ENCODE assay signal across 9 cellular contexts in genomic region chr9:91071185-91071990, GRCh38.
DNase-seq lines count a peak whose midpoint lies in the region; ATAC-seq and TF ChIP-seq lines count a peak whose summit lies in the region.
"Had no signal": no experiment of that assay in that cellular context is flagged by ENCODE, and none has a peak within 500 bp of the region (broad histone marks: within the 10 kb centered on the region; RNA-seq: fewer than 3 reads in every experiment).

No MANE protein-coding gene starts in this region.

- peaks cover 0 to 10% of the 10 kb centered on the region in 2 donors for H3K4me1 ChIP-seq in uterus

- intact Hi-C loops in natural killer cell (cut with micrococcal nuclease) (no loop called here), uterus (cut with DNase I; ENCODE audit: low total_unique reads) (no loop called here)

- TF ChIP-seq POLR2A in uterus (IDR thresholded peaks at IDR 0.05): no peak

- no peaks in the 10 kb centered on the region for H3K36me3 ChIP-seq in uterus

- peak overlapping the region; percentile 76 for H3K4me3 Mint-ChIP-seq in natural killer cell treated with Interleukin-12 subunit alpha and Interleukin-12 subunit beta and Interleukin-15 and Interleukin-18, amount 100 ng/mL, for 72 hours
- H3K4me3 Mint-ChIP-seq in natural killer cell: no peak overlapping the region
- H3K4me3 Mint-ChIP-seq in activated naive CD4-positive, alpha-beta T cell treated with anti-CD3 and anti-CD28 coated beads, Interleukin-2, amount 10 ng/mL, durations not matched to agents 7 days and 5 days: no peak overlapping the region

- peak; percentile 76 for DNase-seq in natural killer cell treated with Interleukin-12 subunit alpha and Interleukin-12 subunit beta and Interleukin-15 and Interleukin-18, amount 100 ng/mL, for 72 hours (ENCODE audit: low spot score)
- DNase-seq in natural killer cell (no peak), left kidney (ENCODE audit: low read depth, low spot score) (peak; percentile 48), uterus (no peak), NCI-H1436 treated with DMSO at 0.1 percent for 48 hours (lab: John Stamatoyannopoulos, UW) (no peak), dedifferentiated amniotic fluid mesenchymal stem cell (ENCODE audit: extremely low spot score) (no peak), NCI-H748 treated with DMSO at 0.1 percent for 48 hours (lab: John Stamatoyannopoulos, UW) (no peak)
- peak; percentile 54 for DNase-seq in activated naive CD4-positive, alpha-beta T cell treated with anti-CD3 and anti-CD28 coated beads, Interleukin-2, amount 10 ng/mL, durations not matched to agents 7 days and 5 days
- DNase-seq: DMS79 treated with DMSO at 0.1 percent for 48 hours had no signal

- peak overlapping the region; percentile 70 to 88 for H3K27ac ChIP-seq in uterus

- no peaks in the 10 kb centered on the region for H3K9me3 Mint-ChIP-seq in natural killer cell treated with Interleukin-12 subunit alpha and Interleukin-12 subunit beta and Interleukin-15 and Interleukin-18, amount 100 ng/mL, for 72 hours
- no peaks in the 10 kb centered on the region for H3K9me3 Mint-ChIP-seq in natural killer cell
- H3K9me3 Mint-ChIP-seq in activated naive CD4-positive, alpha-beta T cell treated with anti-CD3 and anti-CD28 coated beads, Interleukin-2, amount 10 ng/mL, durations not matched to agents 7 days and 5 days: no peaks in the 10 kb centered on the region

- H3K27me3 ChIP-seq in uterus: no peaks in the 10 kb centered on the region

- TF ChIP-seq CTCF in natural killer cell (IDR thresholded peaks at IDR 0.05) (no peak), uterus (IDR thresholded peaks at IDR 0.05) (no peak)

- no peaks in the 10 kb centered on the region for H3K27me3 Mint-ChIP-seq in natural killer cell treated with Interleukin-12 subunit alpha and Interleukin-12 subunit beta and Interleukin-15 and Interleukin-18, amount 100 ng/mL, for 72 hours
- peaks cover 0 to 3% of the 10 kb centered on the region in 2 donors for H3K27me3 Mint-ChIP-seq in natural killer cell (ENCODE audit: low read depth in 2 of 2)
- peaks cover 49% of the 10 kb centered on the region for H3K27me3 Mint-ChIP-seq in activated naive CD4-positive, alpha-beta T cell treated with anti-CD3 and anti-CD28 coated beads, Interleukin-2, amount 10 ng/mL, durations not matched to agents 7 days and 5 days

- H3K27ac Mint-ChIP-seq in natural killer cell treated with Interleukin-12 subunit alpha and Interleukin-12 subunit beta and Interleukin-15 and Interleukin-18, amount 100 ng/mL, for 72 hours: peak overlapping the region; percentile 77 to 85
- H3K27ac Mint-ChIP-seq in natural killer cell: no peak overlapping the region
- peak overlapping the region; percentile 4 for H3K27ac Mint-ChIP-seq in activated naive CD4-positive, alpha-beta T cell treated with anti-CD3 and anti-CD28 coated beads, Interleukin-2, amount 10 ng/mL, durations not matched to agents 7 days and 5 days

- no peaks in the 10 kb centered on the region for H3K9me3 ChIP-seq in uterus

- ATAC-seq in natural killer cell treated with Interleukin-12 subunit alpha and Interleukin-12 subunit beta and Interleukin-15 and Interleukin-18, amount 100 ng/mL, for 72 hours: peak; percentile 94 to 97
- ATAC-seq in natural killer cell: no peak

- H3K36me3 Mint-ChIP-seq in natural killer cell treated with Interleukin-12 subunit alpha and Interleukin-12 subunit beta and Interleukin-15 and Interleukin-18, amount 100 ng/mL, for 72 hours: no peaks in the 10 kb centered on the region
- no peaks in the 10 kb centered on the region for H3K36me3 Mint-ChIP-seq in natural killer cell
- peaks cover 6% of the 10 kb centered on the region for H3K36me3 Mint-ChIP-seq in activated naive CD4-positive, alpha-beta T cell treated with anti-CD3 and anti-CD28 coated beads, Interleukin-2, amount 10 ng/mL, durations not matched to agents 7 days and 5 days

- CTCF ChIA-PET in activated naive CD4-positive, alpha-beta T cell treated with anti-CD3 and anti-CD28 coated beads, Interleukin-2, amount 10 ng/mL, durations not matched to agents 7 days and 5 days (lab: Charles Lee): interaction anchor here (0.8 to 1.9 kb wide), 3 partner anchors 18 to 35 kb away, joined by 3 to 8 read pairs (median 3); no protein-coding TSS in a partner anchor

- peaks cover 10 to 16% of the 10 kb centered on the region in 2 donors for H3K4me1 Mint-ChIP-seq in natural killer cell treated with Interleukin-12 subunit alpha and Interleukin-12 subunit beta and Interleukin-15 and Interleukin-18, amount 100 ng/mL, for 72 hours (ENCODE audit: low read depth in 2 of 2)
- peaks cover 0 to 7% of the 10 kb centered on the region in 2 donors for H3K4me1 Mint-ChIP-seq in natural killer cell
- peaks cover 8% of the 10 kb centered on the region for H3K4me1 Mint-ChIP-seq in activated naive CD4-positive, alpha-beta T cell treated with anti-CD3 and anti-CD28 coated beads, Interleukin-2, amount 10 ng/mL, durations not matched to agents 7 days and 5 days

- no peak overlapping the region for H3K4me3 ChIP-seq in uterus

Comparison
In these comparisons a context has a peak if more than half of its experiments do, and no peak if none do; other contexts are left out.
1. ATAC-seq: peak in natural killer cell treated with Interleukin-12 subunit alpha and Interleukin-12 subunit beta and Interleukin-15 and Interleukin-18, amount 100 ng/mL, for 72 hours (2 of 2); none in natural killer cell (0 of 3).
2. DNase-seq: peak in natural killer cell treated with Interleukin-12 subunit alpha and Interleukin-12 subunit beta and Interleukin-15 and Interleukin-18, amount 100 ng/mL, for 72 hours (single experiment), activated naive CD4-positive, alpha-beta T cell treated with anti-CD3 and anti-CD28 coated beads, Interleukin-2, amount 10 ng/mL, durations not matched to agents 7 days and 5 days (single experiment) and left kidney (single experiment); none in natural killer cell (single experiment), uterus (0 of 2), NCI-H1436 treated with DMSO at 0.1 percent for 48 hours (single experiment), dedifferentiated amniotic fluid mesenchymal stem cell (single experiment) and NCI-H748 treated with DMSO at 0.1 percent for 48 hours (single experiment).
3. H3K27ac Mint-ChIP-seq: peak in natural killer cell treated with Interleukin-12 subunit alpha and Interleukin-12 subunit beta and Interleukin-15 and Interleukin-18, amount 100 ng/mL, for 72 hours (2 of 2) and activated naive CD4-positive, alpha-beta T cell treated with anti-CD3 and anti-CD28 coated beads, Interleukin-2, amount 10 ng/mL, durations not matched to agents 7 days and 5 days (single experiment); none in natural killer cell (0 of 2).